20 cellular contexts compared by ENCODE assay signal in the genomic region with DNA sequence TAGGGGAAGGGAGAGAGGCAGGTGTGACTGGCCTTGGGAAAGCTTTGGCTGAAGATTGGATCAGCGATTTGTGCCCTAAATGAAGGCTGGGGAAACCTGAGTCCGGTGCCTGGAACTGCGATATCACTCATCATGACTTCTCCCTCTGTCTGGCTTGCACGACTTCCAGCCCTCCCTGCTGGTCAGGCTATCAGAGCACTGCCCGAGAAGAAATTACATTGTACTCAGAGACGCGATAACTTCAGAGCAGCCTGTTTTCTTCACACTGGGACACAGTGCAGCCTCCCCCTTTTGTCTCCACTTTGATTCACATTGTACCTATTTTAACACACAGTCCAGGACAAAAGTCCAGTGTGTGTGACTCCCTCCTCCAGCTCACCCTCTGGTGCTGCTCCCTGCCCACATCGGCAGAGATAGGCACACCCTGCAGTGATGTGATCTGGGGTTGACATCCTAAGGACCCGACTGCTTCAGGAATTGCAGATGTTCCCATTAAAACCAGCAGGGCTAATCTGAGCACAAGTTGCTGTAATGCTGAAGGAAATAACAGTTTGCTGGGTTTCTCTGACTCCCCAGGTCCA.
DNase-seq lines count a peak whose midpoint lies in the region; ATAC-seq and TF ChIP-seq lines count a peak whose summit lies in the region.
"Had no signal": no experiment of that assay in that cellular context is flagged by ENCODE, and none has a peak within 500 bp of the region (broad histone marks: within the 10 kb centered on the region; RNA-seq: fewer than 3 reads in every experiment).

No MANE protein-coding gene starts in this region.

- intact Hi-C loops in psoas muscle (cut with DNase I), result no loop called here

- peaks cover 0 to 2% (median 0%) of the 10 kb centered on the region in 3 donors for H3K27me3 ChIP-seq in psoas muscle (ENCODE audit: insufficient read depth in 3 of 3, low read length in 2 of 3)
- H3K27me3 ChIP-seq: BLaER1 treated with 17β-estradiol and CSF1 and Interleukin-3, amounts not matched to agents 10 nM and 100 nM; MG63 had no signal

- CTCF ChIA-PET in WTC11 (lab: Charles Lee), result no interaction called here

- no peaks in the 10 kb centered on the region for H3K9me3 ChIP-seq in psoas muscle
- H3K9me3 ChIP-seq: BLaER1 treated with 17β-estradiol and CSF1 and Interleukin-3, amounts not matched to agents 10 nM and 100 nM; HAP-1; MG63 had no signal

- H3K36me3 Mint-ChIP-seq in WTC11, result no peaks in the 10 kb centered on the region
- H3K36me3 Mint-ChIP-seq: CD8-positive, alpha-beta T cell; IgD-negative memory B cell had no signal

- H3K9me3 Mint-ChIP-seq in WTC11, result 0 out of 2 replicates have a peak, but pooled peaks cover 3% of the 10 kb centered on the region
- H3K9me3 Mint-ChIP-seq: CD8-positive, alpha-beta T cell; IgD-negative memory B cell had no signal

- no peak overlapping the region for H3K4me3 ChIP-seq in psoas muscle
- H3K4me3 ChIP-seq: BLaER1 treated with 17β-estradiol and CSF1 and Interleukin-3, amounts not matched to agents 10 nM and 100 nM; HAP-1; MG63 had no signal

- H3K36me3 ChIP-seq in psoas muscle (ENCODE audit: insufficient read depth in 1 of 2, low read depth in 1 of 2), result peaks cover 0 to 2% of the 10 kb centered on the region in 2 donors
- H3K36me3 ChIP-seq: BLaER1 treated with 17β-estradiol and CSF1 and Interleukin-3, amounts not matched to agents 10 nM and 100 nM; HAP-1; MG63 had no signal

- ATAC-seq in WTC11, result 0 out of 2 replicates have a peak, but pooled peaks have one; percentile 30
- ATAC-seq in left lobe of liver, result peak; percentile 67
- peak in 3 of 4 donors; percentile 50 to 75 (median 53) for ATAC-seq in psoas muscle
- no peak for ATAC-seq in HG02981 (IDR thresholded peaks at IDR 0.05; ENCODE audit: unreplicated experiment)
- no peak for ATAC-seq in GM21723 (IDR thresholded peaks at IDR 0.05; ENCODE audit: unreplicated experiment)
- ATAC-seq: CD8-positive, alpha-beta T cell; Panc1 had no signal

- TF ChIP-seq CTCF in WTC11 (IDR thresholded peaks at IDR 0.05) (no peak), psoas muscle (IDR thresholded peaks at IDR 0.05) (no peak)

- in situ Hi-C loops in G401 (cut with HindIII; ENCODE audit: low sequenced_read_pairs), result no loop called here

- no peak overlapping the region for H3K27ac ChIP-seq in psoas muscle
- H3K27ac ChIP-seq: BLaER1 treated with 17β-estradiol and CSF1 and Interleukin-3, amounts not matched to agents 10 nM and 100 nM had no signal

- WGBS in psoas muscle, 3 donors, result 21 to 48% (median 33%) methylated on average over 9 of the region's 9 CpGs

- POLR2A ChIA-PET in WTC11 (lab: Charles Lee), result no interaction called here

- H3K27ac Mint-ChIP-seq in WTC11, result no peak overlapping the region
- H3K27ac Mint-ChIP-seq: CD8-positive, alpha-beta T cell had no signal

- H3K4me3 Mint-ChIP-seq in WTC11, result no peak overlapping the region
- H3K4me3 Mint-ChIP-seq: CD8-positive, alpha-beta T cell; IgD-negative memory B cell had no signal

- DNase-seq in G401 (ENCODE audit: low spot score) (peak; percentile 24), WTC11 (ENCODE audit: low spot score) (no peak), left lobe of liver (ENCODE audit: low spot score) (no peak), psoas muscle (no peak), NCI-H2227 (lab: John Stamatoyannopoulos, UW; ENCODE audit: unreplicated experiment) (no peak)
- no peak for DNase-seq in activated CD4-positive, alpha-beta T cell treated with anti-CD3 and anti-CD28 coated beads, Interleukin-2, amount 50 U/mL, for 4 hours
- DNase-seq: Calu3; CD8-positive, alpha-beta T cell; Karpas-422; MG63; NCI-H1048; NCI-H146; NCI-H2029 treated with DMSO at 0.1 percent for 48 hours; NCI-H2171 treated with DMSO at 0.1 percent for 48 hours had no signal

- H3K4me1 Mint-ChIP-seq in WTC11, result peaks cover 4% of the 10 kb centered on the region

- H3K4me1 ChIP-seq in psoas muscle, result no peaks in the 10 kb centered on the region
- H3K4me1 ChIP-seq: BLaER1 treated with 17β-estradiol and CSF1 and Interleukin-3, amounts not matched to agents 10 nM and 100 nM; HAP-1 had no signal

- H3K27me3 Mint-ChIP-seq in WTC11 (ENCODE audit: low read depth), result peaks cover 3% of the 10 kb centered on the region; the same call in 1 of the 2 replicates

TF ChIP-seq in WTC11, 78 proteins besides CTCF, POLR2A, EP300 and RAD21:
- no peak for TF ChIP-seq ZBTB21 (CRISPR knock-in tag; IDR thresholded peaks at IDR 0.05; ENCODE audit: borderline replicate concordance)
- TF ChIP-seq, protein P1, sequence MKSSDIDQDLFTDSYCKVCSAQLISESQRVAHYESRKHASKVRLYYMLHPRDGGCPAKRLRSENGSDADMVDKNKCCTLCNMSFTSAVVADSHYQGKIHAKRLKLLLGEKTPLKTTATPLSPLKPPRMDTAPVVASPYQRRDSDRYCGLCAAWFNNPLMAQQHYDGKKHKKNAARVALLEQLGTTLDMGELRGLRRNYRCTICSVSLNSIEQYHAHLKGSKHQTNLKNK (CRISPR knock-in tag; IDR thresholded peaks at IDR 0.05), result no peak
- TF ChIP-seq FOXP1 (CRISPR knock-in tag; IDR thresholded peaks at IDR 0.05; ENCODE audit: borderline replicate concordance), result no peak
- TF ChIP-seq NFE2L1 (CRISPR knock-in tag; IDR thresholded peaks at IDR 0.05), result no peak
- TF ChIP-seq, protein P2, sequence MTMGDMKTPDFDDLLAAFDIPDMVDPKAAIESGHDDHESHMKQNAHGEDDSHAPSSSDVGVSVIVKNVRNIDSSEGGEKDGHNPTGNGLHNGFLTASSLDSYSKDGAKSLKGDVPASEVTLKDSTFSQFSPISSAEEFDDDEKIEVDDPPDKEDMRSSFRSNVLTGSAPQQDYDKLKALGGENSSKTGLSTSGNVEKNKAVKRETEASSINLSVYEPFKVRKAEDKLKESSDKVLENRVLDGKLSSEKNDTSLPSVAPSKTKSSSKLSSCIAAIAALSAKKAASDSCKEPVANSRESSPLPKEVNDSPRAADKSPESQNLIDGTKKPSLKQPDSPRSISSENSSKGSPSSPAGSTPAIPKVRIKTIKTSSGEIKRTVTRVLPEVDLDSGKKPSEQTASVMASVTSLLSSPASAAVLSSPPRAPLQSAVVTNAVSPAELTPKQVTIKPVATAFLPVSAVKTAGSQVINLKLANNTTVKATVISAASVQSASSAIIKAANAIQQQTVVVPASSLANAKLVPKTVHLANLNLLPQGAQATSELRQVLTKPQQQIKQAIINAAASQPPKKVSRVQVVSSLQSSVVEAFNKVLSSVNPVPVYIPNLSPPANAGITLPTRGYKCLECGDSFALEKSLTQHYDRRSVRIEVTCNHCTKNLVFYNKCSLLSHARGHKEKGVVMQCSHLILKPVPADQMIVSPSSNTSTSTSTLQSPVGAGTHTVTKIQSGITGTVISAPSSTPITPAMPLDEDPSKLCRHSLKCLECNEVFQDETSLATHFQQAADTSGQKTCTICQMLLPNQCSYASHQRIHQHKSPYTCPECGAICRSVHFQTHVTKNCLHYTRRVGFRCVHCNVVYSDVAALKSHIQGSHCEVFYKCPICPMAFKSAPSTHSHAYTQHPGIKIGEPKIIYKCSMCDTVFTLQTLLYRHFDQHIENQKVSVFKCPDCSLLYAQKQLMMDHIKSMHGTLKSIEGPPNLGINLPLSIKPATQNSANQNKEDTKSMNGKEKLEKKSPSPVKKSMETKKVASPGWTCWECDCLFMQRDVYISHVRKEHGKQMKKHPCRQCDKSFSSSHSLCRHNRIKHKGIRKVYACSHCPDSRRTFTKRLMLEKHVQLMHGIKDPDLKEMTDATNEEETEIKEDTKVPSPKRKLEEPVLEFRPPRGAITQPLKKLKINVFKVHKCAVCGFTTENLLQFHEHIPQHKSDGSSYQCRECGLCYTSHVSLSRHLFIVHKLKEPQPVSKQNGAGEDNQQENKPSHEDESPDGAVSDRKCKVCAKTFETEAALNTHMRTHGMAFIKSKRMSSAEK (CRISPR knock-in tag; IDR thresholded peaks at IDR 0.05; ENCODE audit: borderline replicate concordance), result no peak
- no peak for TF ChIP-seq TEAD1 (CRISPR knock-in tag; IDR thresholded peaks at IDR 0.05)
- TF ChIP-seq SMAD3 (CRISPR knock-in tag; IDR thresholded peaks at IDR 0.05; ENCODE audit: borderline replicate concordance), result no peak
- TF ChIP-seq, protein P3, sequence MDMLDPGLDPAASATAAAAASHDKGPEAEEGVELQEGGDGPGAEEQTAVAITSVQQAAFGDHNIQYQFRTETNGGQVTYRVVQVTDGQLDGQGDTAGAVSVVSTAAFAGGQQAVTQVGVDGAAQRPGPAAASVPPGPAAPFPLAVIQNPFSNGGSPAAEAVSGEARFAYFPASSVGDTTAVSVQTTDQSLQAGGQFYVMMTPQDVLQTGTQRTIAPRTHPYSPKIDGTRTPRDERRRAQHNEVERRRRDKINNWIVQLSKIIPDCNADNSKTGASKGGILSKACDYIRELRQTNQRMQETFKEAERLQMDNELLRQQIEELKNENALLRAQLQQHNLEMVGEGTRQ (CRISPR knock-in tag; IDR thresholded peaks at IDR 0.05), result no peak
- TF ChIP-seq NR3C1 (CRISPR knock-in tag; conservative IDR thresholded peaks at IDR 0.05; ENCODE audit: low read depth), result no peak

Comparison
In these comparisons a context has a peak if more than half of its experiments do, and no peak if none do; other contexts are left out.
1. ATAC-seq: peak in WTC11 (single experiment), left lobe of liver (single experiment) and psoas muscle (3 of 4); none in HG02981 (single experiment) and GM21723 (single experiment).